In the genomic region with DNA sequence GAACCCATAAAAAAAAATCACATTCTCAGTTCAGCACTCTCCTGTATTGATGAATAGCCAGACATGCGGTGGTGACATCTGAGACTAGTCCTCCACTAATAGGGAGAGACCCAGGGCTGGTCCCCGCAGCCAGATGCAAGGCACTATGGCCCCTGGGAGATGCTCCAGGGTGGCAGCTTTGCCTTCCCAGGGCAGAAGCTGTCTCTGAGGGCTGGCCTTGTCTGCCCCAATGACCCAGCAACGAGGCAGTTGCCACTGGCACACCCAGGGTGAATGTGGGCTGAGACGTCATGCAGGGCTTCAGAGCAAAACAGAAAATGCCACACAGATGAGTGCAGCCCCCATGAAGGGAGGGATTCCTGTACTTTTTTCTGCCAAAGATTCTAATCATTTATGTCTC, we compare ENCODE assay signal across 30 cellular contexts. TPM values are rescaled to one million over a fixed set of nuclear protein-coding genes. Genes with fewer than 3 reads are reported as not detected.
"Had no signal": no experiment of that assay in that cellular context is flagged by ENCODE, and none has a peak within 500 bp of the region (broad histone marks: within the 10 kb centered on the region; RNA-seq: fewer than 3 reads in every experiment).

No MANE protein-coding gene starts in this region.

- H3K27ac Mint-ChIP-seq: effector memory CD8-positive, alpha-beta T cell; nephron; neural progenitor cell; stimulated activated effector memory CD8-positive, alpha-beta T cell treated with anti-CD3 and anti-CD28 coated beads, Interleukin-12 subunit alpha, Interleukin-12 subunit beta, amount 100 ng/mL, for 72 hours had no signal

- H3K4me1 Mint-ChIP-seq: stimulated activated effector memory CD8-positive, alpha-beta T cell treated with anti-CD3 and anti-CD28 coated beads, Interleukin-12 subunit alpha, Interleukin-12 subunit beta, amount 100 ng/mL, for 72 hours had no signal

- DNase-seq: cortex of kidney; effector memory CD8-positive, alpha-beta T cell; foreskin fibroblast; gastrocnemius medialis; kidney; mesenchymal stem cell; midbrain; naive thymus-derived CD4-positive, alpha-beta T cell; ovary; psoas muscle; right cardiac atrium; sigmoid colon; stimulated activated CD4-positive, alpha-beta T cell treated with anti-CD3 and anti-CD28 coated beads, Interleukin-2, amount 100 ng/mL, for 24 hours; stimulated activated CD4-positive, alpha-beta T cell treated with anti-CD3 and anti-CD28 coated beads, Interleukin-4, amount 100 ng/mL, for 24 hours; stimulated activated naive CD8-positive, alpha-beta T cell treated with anti-CD3 and anti-CD28 coated beads, Interleukin-15, Interleukin-2, amounts not matched to agents 100 U/mL and 50 U/mL, for 24 hours; substantia nigra; testis; tibial artery; upper lobe of right lung; uterus had no signal

- H2AFZ ChIP-seq: neural progenitor cell had no signal

- H3K9me3 ChIP-seq: gastrocnemius medialis, ovary, psoas muscle, sigmoid colon, testis, tibial artery, upper lobe of right lung, uterus had no signal

- H3K4me1 ChIP-seq: neural progenitor cell, psoas muscle, sigmoid colon, testis, upper lobe of right lung, uterus had no signal

- H3K4me3 Mint-ChIP-seq: effector memory CD8-positive, alpha-beta T cell; naive thymus-derived CD4-positive, alpha-beta T cell; nephron; neural progenitor cell; stimulated activated effector memory CD8-positive, alpha-beta T cell treated with anti-CD3 and anti-CD28 coated beads, Interleukin-12 subunit alpha, Interleukin-12 subunit beta, amount 100 ng/mL, for 72 hours had no signal

- H3K4me3 ChIP-seq: gastrocnemius medialis, lung, neural progenitor cell, ovary, psoas muscle, sigmoid colon, testis, tibial artery, upper lobe of right lung, uterus had no signal

- H3K27ac ChIP-seq: epithelial cell of prostate, gastrocnemius medialis, neural progenitor cell, ovary, psoas muscle, sigmoid colon, testis, tibial artery, upper lobe of right lung, uterus had no signal

- ATAC-seq: effector memory CD8-positive, alpha-beta T cell; esophagus mucosa; gastrocnemius medialis; left lobe of liver; naive thymus-derived CD4-positive, alpha-beta T cell; psoas muscle; right cardiac atrium; stimulated activated effector memory CD8-positive, alpha-beta T cell treated with anti-CD3 and anti-CD28 coated beads, Interleukin-12 subunit alpha, Interleukin-12 subunit beta, amount 100 ng/mL, for 72 hours; stimulated activated naive CD8-positive, alpha-beta T cell treated with anti-CD3 and anti-CD28 coated beads, Interleukin-15, Interleukin-2, amounts not matched to agents 100 U/mL and 50 U/mL, for 24 hours; upper lobe of right lung had no signal

- H3K27me3 Mint-ChIP-seq: naive thymus-derived CD4-positive, alpha-beta T cell had no signal

- H3K36me3 ChIP-seq: gastrocnemius medialis, neural progenitor cell, ovary, sigmoid colon, tibial artery, upper lobe of right lung, uterus had no signal

- H3K9me3 Mint-ChIP-seq: effector memory CD8-positive, alpha-beta T cell; nephron; neural progenitor cell; stimulated activated effector memory CD8-positive, alpha-beta T cell treated with anti-CD3 and anti-CD28 coated beads, Interleukin-12 subunit alpha, Interleukin-12 subunit beta, amount 100 ng/mL, for 72 hours had no signal

- H3K9ac ChIP-seq: neural progenitor cell had no signal

- H3K36me3 Mint-ChIP-seq: naive thymus-derived CD4-positive, alpha-beta T cell; neural progenitor cell; stimulated activated effector memory CD8-positive, alpha-beta T cell treated with anti-CD3 and anti-CD28 coated beads, Interleukin-12 subunit alpha, Interleukin-12 subunit beta, amount 100 ng/mL, for 72 hours had no signal

- H3K4me2 ChIP-seq: neural progenitor cell had no signal

- H3K27me3 ChIP-seq: gastrocnemius medialis, neural progenitor cell, ovary, testis, tibial artery, upper lobe of right lung, uterus had no signal

RNA-seq across cellular contexts. Expression of a gene that starts 50.1 kb away (rescaled TPM):
- total RNA-seq: dermis microvascular lymphatic vessel endothelial cell, esophagus mucosa, glomerular endothelial cell, renal cortical epithelial cell had no signal
